ENCODE assay signal across 8 cellular contexts in the genomic region with DNA sequence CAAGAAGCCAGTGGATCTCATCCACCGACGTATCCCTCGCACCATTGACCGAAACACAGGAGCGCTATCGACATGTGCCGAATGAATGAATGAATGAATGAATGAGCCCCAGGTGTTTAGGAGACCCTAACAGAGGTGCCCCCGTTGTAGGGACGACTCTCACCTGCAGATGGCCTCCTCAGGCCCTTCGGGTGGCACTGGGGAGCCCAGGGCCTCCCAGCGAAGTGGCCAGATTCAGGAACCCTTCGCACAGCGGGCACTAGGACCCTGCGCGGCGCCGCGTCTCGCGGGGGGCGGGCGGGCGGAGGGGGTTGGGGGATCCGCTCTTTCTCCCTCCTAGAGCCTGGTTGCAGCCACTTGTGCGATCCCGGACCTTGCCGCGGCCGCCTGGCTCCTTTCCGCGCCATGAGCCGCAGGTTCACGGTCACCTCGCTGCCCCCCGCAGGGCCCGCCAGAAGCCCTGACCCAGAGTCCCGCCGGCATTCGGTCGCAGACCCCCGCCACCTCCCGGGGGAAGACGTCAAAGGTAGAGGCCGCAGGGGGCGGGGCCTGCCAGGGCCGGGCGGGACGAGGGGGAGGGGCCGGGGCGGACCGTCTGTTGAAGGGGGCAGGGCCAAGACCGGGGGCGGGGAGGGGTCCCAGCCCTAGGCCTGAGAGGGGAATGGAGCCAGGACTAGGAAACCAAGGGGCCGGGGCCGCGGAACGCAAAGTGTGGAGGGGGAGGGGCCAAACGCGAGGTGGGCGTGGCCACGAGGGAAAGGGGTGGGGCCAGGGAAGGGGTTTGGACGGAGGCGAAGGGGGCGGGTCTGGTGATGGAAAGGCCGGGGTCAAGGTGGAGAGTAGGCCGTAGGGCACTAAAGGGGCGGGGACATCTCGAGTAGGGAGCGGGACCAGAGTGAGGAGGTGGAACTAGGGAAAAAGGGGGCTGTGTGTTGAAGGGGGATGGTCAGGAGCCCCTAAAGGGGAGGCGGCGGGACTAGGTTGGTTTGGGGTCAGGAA. TPM values are rescaled to one million over a fixed set of nuclear protein-coding genes. Genes with fewer than 3 reads are reported as not detected.
A peak's percentile ranks its signal among the peaks of the same experiment; 100 is the strongest.
DNase-seq lines count a peak whose midpoint lies in the region; ATAC-seq and TF ChIP-seq lines count a peak whose summit lies in the region.

No MANE protein-coding gene starts in this region.

- H3K27me3 ChIP-seq in uterus = peaks cover 15 to 29% of the 10 kb centered on the region in 2 donors

- H3K27ac ChIP-seq in VCaP (peak overlapping the region; percentile 65), uterus (no peak overlapping the region)

- H3K27ac Mint-ChIP-seq in naive B cell = peak overlapping the region in 2 of 6 donors; percentile 68 to 82

- DNase-seq in stimulated activated naive CD4-positive, alpha-beta T cell (lab: John Stamatoyannopoulos, UW) = peak in 5 of 6 experiments; percentile 25 to 45 (median 44)
- no peak for DNase-seq in stimulated activated naive CD4-positive, alpha-beta T cell treated with Interleukin-2 at 50 U/mL for 16 hours (lab: John Stamatoyannopoulos, UW)
- DNase-seq in NCI-H2029 treated with DMSO at 0.1 percent for 48 hours (lab: John Stamatoyannopoulos, UW) (peak; percentile 76), ecto neural progenitor cell (ENCODE audit: low spot score) (peak; percentile 98), naive B cell (no peak), uterus (no peak), hepatic stellate cell (ENCODE audit: low spot score) (no peak)

- no peaks in the 10 kb centered on the region for H3K36me3 ChIP-seq in uterus

- H3K36me3 Mint-ChIP-seq in naive B cell = no peaks in the 10 kb centered on the region

- peaks cover 0 to 3% (median 0%) of the 10 kb centered on the region in 7 donors for H3K9me3 Mint-ChIP-seq in naive B cell

- TF ChIP-seq POLR2A in uterus (IDR thresholded peaks at IDR 0.05) = no peak

- H3K4me1 Mint-ChIP-seq in naive B cell = peaks cover 24 to 29% (median 25%) of the 10 kb centered on the region in 3 donors

- H3K9me3 ChIP-seq in uterus = no peaks in the 10 kb centered on the region

- peak; percentile 41 to 47 for ATAC-seq in naive B cell (ENCODE audit: low read depth in 2 of 2)

- peak; percentile 24; the same call in 1 of the 2 replicates for TF ChIP-seq CTCF in VCaP (conservative IDR thresholded peaks at IDR 0.05)
- no peak for TF ChIP-seq CTCF in uterus (IDR thresholded peaks at IDR 0.05)

- H3K4me1 ChIP-seq in uterus = no peaks in the 10 kb centered on the region

- H3K4me3 Mint-ChIP-seq in naive B cell = peak overlapping the region; percentile 15 to 88 (median 77)

- intact Hi-C loops in uterus (cut with DNase I; ENCODE audit: low total_unique reads) = no loop called here

- H3K4me3 ChIP-seq in uterus = peak overlapping the region; percentile 3 to 18

- peaks cover 41 to 74% (median 68%) of the 10 kb centered on the region in 3 donors for H3K27me3 Mint-ChIP-seq in naive B cell

RNA-seq across cellular contexts. Expression of a gene that starts 7.4 kb away (rescaled TPM):
- not detected for polyA plus RNA-seq in naive B cell (ENCODE audit: low read depth in 6 of 6)
- under 1 TPM in 1 of 4 donors, not detected in 3; 0.35 TPM for total RNA-seq in uterus

RNA-seq across cellular contexts. Expression of a gene that starts 13.0 kb away (rescaled TPM):
- polyA plus RNA-seq in naive B cell (ENCODE audit: low read depth in 6 of 6) = under 1 TPM in 2 of 6 donors, not detected in 4; 0.19 to 0.25 TPM
- total RNA-seq in uterus = under 1 TPM in 2 of 4 donors, not detected in 2; 0.24 to 0.35 TPM

RNA-seq across cellular contexts. Expression of a gene that starts 49.7 kb away (rescaled TPM):
- polyA plus RNA-seq in naive B cell (ENCODE audit: low read depth in 6 of 6) = 10 to 100 TPM; 10.4 to 24.3 (median 15.5) TPM
- total RNA-seq in uterus = 10 to 100 TPM; 14.9 to 40.0 (median 29.0) TPM

Comparison
In these comparisons a context has a peak if more than half of its experiments do, and no peak if none do; other contexts are left out.
1. DNase-seq: peak in stimulated activated naive CD4-positive, alpha-beta T cell (5 of 6), NCI-H2029 treated with DMSO at 0.1 percent for 48 hours (single experiment) and ecto neural progenitor cell (single experiment); none in stimulated activated naive CD4-positive, alpha-beta T cell treated with Interleukin-2 at 50 U/mL for 16 hours (single experiment), naive B cell (single experiment), uterus (0 of 2) and hepatic stellate cell (single experiment).